ENCODE assay signal across 23 cellular contexts in the genomic region with DNA sequence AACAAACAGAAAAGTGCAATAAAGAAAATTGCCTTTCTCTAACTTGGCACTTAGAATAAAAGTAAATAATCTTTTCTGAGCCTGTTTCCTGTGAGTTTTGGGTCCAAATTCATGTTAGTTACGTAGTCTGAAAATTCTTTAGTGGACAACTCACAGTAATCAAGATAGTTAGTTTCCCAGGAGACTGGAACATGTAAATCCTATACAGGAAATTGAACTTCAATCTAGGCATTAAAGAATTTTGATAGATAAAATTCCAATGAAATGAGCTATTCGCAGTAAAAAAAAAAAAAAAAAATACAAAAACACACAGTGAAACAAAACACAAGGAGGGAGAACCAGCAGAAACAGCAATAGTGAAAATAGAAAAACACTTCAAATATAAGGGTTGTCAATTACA.
"Had no signal": no experiment of that assay in that cellular context is flagged by ENCODE, and none has a peak within 500 bp of the region (broad histone marks: within the 10 kb centered on the region; RNA-seq: fewer than 3 reads in every experiment).

No MANE protein-coding gene starts in this region.

- H3K9me3 ChIP-seq: esophagus squamous epithelium, ovary, sigmoid colon, thoracic aorta, upper lobe of left lung had no signal

- H3K27me3 Mint-ChIP-seq: memory B cell; stimulated activated memory B cell treated with anti-CD40 and anti-IgM and Interleukin-4, amounts not matched to agents 10 μg/mL and 1 μg/mL and 100 μg/mL, for 72 hours; stimulated activated naive CD8-positive, alpha-beta T cell treated with anti-CD3 and anti-CD28 coated beads, Interleukin-15, Interleukin-2, amounts not matched to agents 100 ng/mL and 50 ng/mL, for 24 hours had no signal

- H3K4me3 Mint-ChIP-seq: immature natural killer cell; memory B cell; natural killer cell; stimulated activated memory B cell treated with anti-CD40 and anti-IgM and Interleukin-4, amounts not matched to agents 10 μg/mL and 1 μg/mL and 100 μg/mL, for 72 hours; stimulated activated naive CD8-positive, alpha-beta T cell treated with anti-CD3 and anti-CD28 coated beads, Interleukin-15, Interleukin-2, amounts not matched to agents 100 ng/mL and 50 ng/mL, for 24 hours had no signal

- DNase-seq: central memory CD4-positive, alpha-beta T cell; dermis blood vessel endothelial cell; effector memory CD4-positive, alpha-beta T cell; erythroblast; esophagus squamous epithelium; hypothalamus; immature natural killer cell; kidney; natural killer cell; occipital lobe; ovary; sigmoid colon; spleen; stimulated activated CD4-positive, alpha-beta T cell treated with anti-CD3 and anti-CD28 coated beads, Interleukin-4, amount 100 ng/mL, for 4 hours; upper lobe of left lung had no signal

- H3K27me3 ChIP-seq: esophagus squamous epithelium, ovary, right atrium auricular region, sigmoid colon, spleen, tibial nerve, upper lobe of left lung had no signal

- H3K27ac Mint-ChIP-seq: immature natural killer cell; memory B cell; natural killer cell; stimulated activated memory B cell treated with anti-CD40 and anti-IgM and Interleukin-4, amounts not matched to agents 10 μg/mL and 1 μg/mL and 100 μg/mL, for 72 hours; stimulated activated naive CD8-positive, alpha-beta T cell treated with anti-CD3 and anti-CD28 coated beads, Interleukin-15, Interleukin-2, amounts not matched to agents 100 ng/mL and 50 ng/mL, for 24 hours had no signal

- H3K36me3 ChIP-seq: esophagus squamous epithelium, ovary, right atrium auricular region, sigmoid colon, spleen, thoracic aorta, tibial nerve, upper lobe of left lung had no signal

- H3K4me3 ChIP-seq: coronary artery, esophagus squamous epithelium, lung, ovary, right atrium auricular region, sigmoid colon, spleen, thoracic aorta, tibial nerve, upper lobe of left lung had no signal

- H3K27ac ChIP-seq: coronary artery, esophagus squamous epithelium, ovary, right atrium auricular region, sigmoid colon, spleen, thoracic aorta, tibial nerve, upper lobe of left lung had no signal

- H3K4me1 ChIP-seq: esophagus squamous epithelium, right atrium auricular region, sigmoid colon, spleen, tibial nerve, upper lobe of left lung had no signal

- H3K36me3 Mint-ChIP-seq: immature natural killer cell; memory B cell; stimulated activated memory B cell treated with anti-CD40 and anti-IgM and Interleukin-4, amounts not matched to agents 10 μg/mL and 1 μg/mL and 100 μg/mL, for 72 hours had no signal

- H3K4me1 Mint-ChIP-seq: immature natural killer cell; memory B cell; natural killer cell; stimulated activated memory B cell treated with anti-CD40 and anti-IgM and Interleukin-4, amounts not matched to agents 10 μg/mL and 1 μg/mL and 100 μg/mL, for 72 hours had no signal

- H3K9me3 Mint-ChIP-seq: stimulated activated naive CD8-positive, alpha-beta T cell treated with anti-CD3 and anti-CD28 coated beads, Interleukin-15, Interleukin-2, amounts not matched to agents 100 ng/mL and 50 ng/mL, for 24 hours had no signal
